ENCODE assay signal across 8 cellular contexts in genomic region chr6:6825986-6826901, GRCh38.
DNase-seq lines count a peak whose midpoint lies in the region; ATAC-seq, FAIRE-seq and TF ChIP-seq lines count a peak whose summit lies in the region.

No MANE protein-coding gene starts in this region.

- no peaks in the 10 kb centered on the region for H3K36me3 ChIP-seq in right lobe of liver

- peaks cover 31% of the 10 kb centered on the region for H3K4me1 Mint-ChIP-seq in activated B cell treated with CpG ODN at 0.5 μM for 24 hours

- peak; percentile 87 for ATAC-seq in GM21619 (IDR thresholded peaks at IDR 0.05; ENCODE audit: unreplicated experiment)
- ATAC-seq in activated B cell treated with CpG ODN at 0.5 μM for 24 hours (ENCODE audit: low read depth): peak; percentile 95
- peak; percentile 47 to 54 (median 48) for ATAC-seq in right lobe of liver

- peaks cover 12% of the 10 kb centered on the region for H3K27me3 Mint-ChIP-seq in activated B cell treated with CpG ODN at 0.5 μM for 24 hours

- no peak overlapping the region for H3K27ac ChIP-seq in right lobe of liver

- peak; percentile 87 for FAIRE-seq in GM12891 (lab: Jason Lieb, UNC)

- POLR2A ChIA-PET in activated B cell treated with CpG ODN at 0.5 μM for 24 hours (lab: Charles Lee): interaction anchor here (0.9 to 1.2 kb wide), 3 partner anchors 9 to 15 kb away, joined by 3 read pairs; no protein-coding TSS in a partner anchor

- no peaks in the 10 kb centered on the region for H3K9me3 ChIP-seq in right lobe of liver

- H3K4me1 ChIP-seq in right lobe of liver: peaks cover 0 to 14% (median 3%) of the 10 kb centered on the region in 4 donors

- H3K27ac Mint-ChIP-seq in activated B cell treated with CpG ODN at 0.5 μM for 24 hours: peak overlapping the region; percentile 59

- DNase-seq in GM12891 (ENCODE audit: insufficient read length, low spot score) (peak; percentile 41), M059J (ENCODE audit: low read depth) (peak; percentile 85), activated B cell treated with CpG ODN at 0.5 μM for 24 hours (peak; percentile 35), right lobe of liver (peak in 2 of 3 donors; percentile 52 to 67), NCI-H2081 (lab: John Stamatoyannopoulos, UW) (no peak), GM19240 (ENCODE audit: insufficient read length, low spot score) (no peak)
- no peak for DNase-seq in stimulated activated naive CD4-positive, alpha-beta T cell (lab: John Stamatoyannopoulos, UW)

- 66% methylated on average over 8 of the region's 19 CpGs for WGBS in right lobe of liver (ENCODE audit: insufficient coverage, low coverage, low lambda C conversion rate, missing lambda C conversion rate)

- no peak overlapping the region for H3K4me3 Mint-ChIP-seq in activated B cell treated with CpG ODN at 0.5 μM for 24 hours

- no peaks in the 10 kb centered on the region for H3K9me3 Mint-ChIP-seq in activated B cell treated with CpG ODN at 0.5 μM for 24 hours

- H3K36me3 Mint-ChIP-seq in activated B cell treated with CpG ODN at 0.5 μM for 24 hours (ENCODE audit: low read depth): no peaks in the 10 kb centered on the region

- CTCF ChIA-PET in activated B cell treated with CpG ODN at 0.5 μM for 24 hours (lab: Charles Lee): interaction anchor here (1.2 to 1.4 kb wide), 2 partner anchors 67 to 416 kb away, joined by 3 to 4 read pairs; no protein-coding TSS in a partner anchor

- no peak overlapping the region for H3K4me3 ChIP-seq in right lobe of liver

- TF ChIP-seq CTCF in activated B cell treated with CpG ODN at 0.5 μM for 24 hours (IDR thresholded peaks at IDR 0.05): no peak
- no peak for TF ChIP-seq CTCF in right lobe of liver (IDR thresholded peaks at IDR 0.05)

- H3K27me3 ChIP-seq in right lobe of liver: no peaks in the 10 kb centered on the region

- intact Hi-C loops in activated B cell treated with CpG ODN at 0.5 μM for 24 hours (cut with micrococcal nuclease) (loop anchor here (1.0 kb wide), 2 partner anchors 23 to 30 kb away; no protein-coding TSS in a partner anchor), right lobe of liver (cut with DNase I) (no loop called here)

- TF ChIP-seq POLR2A in GM12891 (IDR thresholded peaks at IDR 0.05; ENCODE audit: low read depth, low read length): no peak
- no peak for TF ChIP-seq POLR2A in right lobe of liver (IDR thresholded peaks at IDR 0.05)

TF ChIP-seq in GM12891, 5 proteins besides CTCF, POLR2A, EP300 and RAD21:
- TF ChIP-seq POLR2AphosphoS5 (IDR thresholded peaks at IDR 0.05; ENCODE audit: low read depth, low read length) (no peak), SPI1 (IDR thresholded peaks at IDR 0.05; ENCODE audit: low read depth, low read length) (peak; percentile 45)

Comparison
In these comparisons a context has a peak if more than half of its experiments do, and no peak if none do; other contexts are left out.
1. DNase-seq: peak in GM12891 (single experiment), M059J (single experiment), activated B cell treated with CpG ODN at 0.5 μM for 24 hours (single experiment) and right lobe of liver (2 of 3); none in NCI-H2081 (0 of 2), GM19240 (single experiment) and stimulated activated naive CD4-positive, alpha-beta T cell (0 of 6).
2. Peak in every context shown above with its lines, with median percentiles within 50 percentile points of each other: ATAC-seq.